ENCODE assay signal across 20 cellular contexts in genomic region chrX:18875256-18875878, GRCh38.
DNase-seq lines count a peak whose midpoint lies in the region; ATAC-seq, FAIRE-seq and TF ChIP-seq lines count a peak whose summit lies in the region.
"Had no signal": no experiment of that assay in that cellular context is flagged by ENCODE, and none has a peak within 500 bp of the region (broad histone marks: within the 10 kb centered on the region; RNA-seq: fewer than 3 reads in every experiment).

No MANE protein-coding gene starts in this region.

- peak; percentile 40 to 58; a peak in 4 of 6 replicates for ATAC-seq in A549
- ATAC-seq in GM21447 (IDR thresholded peaks at IDR 0.05; ENCODE audit: unreplicated experiment): no peak
- ATAC-seq: heart right ventricle, psoas muscle had no signal

- WGBS in A549 (ENCODE audit: missing lambda C conversion rate): 86% methylated on average over 12 of the region's 15 CpGs

- DNase-seq in A549 (ENCODE audit: low read depth in 1 of 2, low spot score in 1 of 2) (no peak), BE2C (peak; percentile 58), NCI-H446 treated with DMSO at 0.1 percent for 48 hours (lab: John Stamatoyannopoulos, UW) (peak; percentile 12), chondrocyte (ENCODE audit: low spot score) (no peak), AML-193 (lab: John Stamatoyannopoulos, UW) (no peak), ureter (ENCODE audit: low spot score) (no peak)
- DNase-seq: activated CD4-positive, alpha-beta T cell treated with anti-CD3 and anti-CD28 coated beads, Interleukin-2, amount 50 U/mL, for 48 hours; activated gamma-delta T cell; CD8-positive, alpha-beta memory T cell; heart right ventricle; IMR-90; mammary epithelial cell; NCI-H1092 treated with DMSO at 0.1 percent for 48 hours; NCI-H2081 treated with DMSO at 0.1 percent for 48 hours; OCI-M1; psoas muscle; T1000; trophoblast cell had no signal

- no peaks in the 10 kb centered on the region for H3K36me3 Mint-ChIP-seq in chondrocyte (ENCODE audit: low read depth)
- H3K36me3 Mint-ChIP-seq: CD8-positive, alpha-beta memory T cell had no signal

- H3K27me3 ChIP-seq in BE2C: no peaks in the 10 kb centered on the region
- H3K27me3 ChIP-seq: heart right ventricle had no signal

- H3K27ac Mint-ChIP-seq in chondrocyte (ENCODE audit: unreplicated experiment): peak overlapping the region; percentile 17

- H3K9me3 ChIP-seq in A549 (no peaks in the 10 kb centered on the region), BE2C (no peaks in the 10 kb centered on the region)
- H3K9me3 ChIP-seq: heart right ventricle, psoas muscle had no signal

- peak overlapping the region; percentile 7; the same call in 1 of the 3 replicates for H3K4me2 ChIP-seq in A549

- TF ChIP-seq RAD21 in A549 (conservative IDR thresholded peaks at IDR 0.05 in 1 of 2, IDR thresholded peaks at IDR 0.05 in 1 of 2): no peak

- no peak for TF ChIP-seq EP300 in A549 (IDR thresholded peaks at IDR 0.05)

- peaks cover 24% of the 10 kb centered on the region for H3K4me1 ChIP-seq in A549
- peaks cover 8% of the 10 kb centered on the region for H3K4me1 ChIP-seq in BE2C
- H3K4me1 ChIP-seq: psoas muscle had no signal

- no peak overlapping the region for H3K4me3 Mint-ChIP-seq in chondrocyte (ENCODE audit: unreplicated experiment)
- H3K4me3 Mint-ChIP-seq: CD8-positive, alpha-beta memory T cell had no signal

- H3K9me3 Mint-ChIP-seq in chondrocyte (ENCODE audit: low read depth): peaks cover 4% of the 10 kb centered on the region

- peaks cover 34% of the 10 kb centered on the region for H3K36me3 ChIP-seq in BE2C
- H3K36me3 ChIP-seq: heart right ventricle had no signal

- no peak for TF ChIP-seq POLR2A in A549 (IDR thresholded peaks at IDR 0.05; ENCODE audit: low read length)

- peak overlapping the region; percentile 48 to 64; a peak in 4 of 6 replicates for H3K27ac ChIP-seq in A549
- H3K27ac ChIP-seq: heart right ventricle, psoas muscle had no signal

- POLR2A ChIA-PET in A549 (lab: Yijun Ruan, JAX): no interaction called here

- no peak for FAIRE-seq in A549 (lab: Jason Lieb, UNC)
- FAIRE-seq: GM12891 had no signal

- H3K4me1 Mint-ChIP-seq in chondrocyte (ENCODE audit: low read depth): peaks cover 34% of the 10 kb centered on the region

- TF ChIP-seq CTCF in A549 (IDR thresholded peaks at IDR 0.05): no peak
- TF ChIP-seq CTCF in BE2C (IDR thresholded peaks at IDR 0.05; ENCODE audit: low read depth, low read length): no peak
- TF ChIP-seq CTCF in chondrocyte (IDR thresholded peaks at IDR 0.05): no peak

- H3K27me3 Mint-ChIP-seq in chondrocyte (ENCODE audit: low read depth): no peaks in the 10 kb centered on the region

- H3K4me3 ChIP-seq in A549 (no peak overlapping the region), BE2C (ENCODE audit: low read depth, low read length) (peak overlapping the region; percentile 35)
- H3K4me3 ChIP-seq: heart right ventricle, psoas muscle had no signal

- CTCF ChIA-PET in A549 (lab: Yijun Ruan, JAX): interaction anchor here (3.6 kb wide), 1 partner anchor 11 kb away, joined by 18 read pairs; no protein-coding TSS in a partner anchor

TF ChIP-seq in A549, 52 proteins besides CTCF, POLR2A, EP300 and RAD21:
- TF ChIP-seq POLR2AphosphoS2 (conservative IDR thresholded peaks at IDR 0.05; ENCODE audit: low read length): no peak

Comparison
In these comparisons a context has a peak if more than half of its experiments do, and no peak if none do; other contexts are left out.
1. DNase-seq: peak in BE2C (single experiment) and NCI-H446 treated with DMSO at 0.1 percent for 48 hours (single experiment); none in A549 (0 of 2), chondrocyte (single experiment), AML-193 (0 of 2) and ureter (single experiment).